Comparison of ENCODE assay signal across 16 cellular contexts in the genomic region with DNA sequence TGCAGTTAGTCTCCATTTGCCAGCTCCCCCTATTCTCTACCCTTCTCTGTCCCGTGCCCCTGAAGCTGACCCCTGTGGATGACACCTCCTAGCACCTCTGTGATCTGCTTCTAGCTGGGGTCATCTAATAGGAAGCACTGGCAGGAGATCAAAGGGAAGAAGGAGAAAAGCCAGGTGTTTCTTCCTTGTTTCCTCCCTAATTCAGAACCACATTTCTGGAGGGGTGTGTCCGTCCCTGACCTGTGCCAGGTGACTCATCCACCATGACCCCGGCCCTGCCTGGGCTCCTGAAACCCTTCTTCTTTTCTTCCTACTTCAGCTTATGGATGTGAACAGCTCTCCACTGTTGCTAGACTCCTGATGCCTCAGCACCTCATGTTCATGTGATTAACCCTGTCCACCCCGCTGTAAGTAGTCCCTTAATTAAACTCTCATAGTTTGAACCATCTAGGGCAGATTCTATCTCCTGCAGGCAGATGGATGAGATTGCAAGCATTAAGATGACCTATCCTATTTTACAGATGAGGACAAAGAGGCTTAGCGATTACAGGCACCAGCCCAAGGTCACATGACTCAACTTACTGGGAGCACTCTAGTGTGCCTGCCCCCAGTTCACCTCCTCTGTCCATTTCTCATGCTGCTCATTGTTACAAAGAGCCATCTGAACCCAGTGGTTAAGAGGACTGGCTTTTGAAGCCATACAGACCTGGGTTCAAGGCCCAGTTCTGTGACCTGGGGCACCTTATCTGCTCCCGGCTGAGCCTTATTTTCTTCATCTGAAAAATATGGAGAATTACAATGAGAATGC.
A peak's percentile ranks its signal among the peaks of the same experiment; 100 is the strongest.
DNase-seq lines count a peak whose midpoint lies in the region; ATAC-seq and TF ChIP-seq lines count a peak whose summit lies in the region.
"Had no signal": no experiment of that assay in that cellular context is flagged by ENCODE, and none has a peak within 500 bp of the region (broad histone marks: within the 10 kb centered on the region; RNA-seq: fewer than 3 reads in every experiment).

No MANE protein-coding gene starts in this region.

- peaks cover 9% of the 10 kb centered on the region for H3K9me3 Mint-ChIP-seq in Caco-2 (ENCODE audit: unreplicated experiment)
- peaks cover 10% of the 10 kb centered on the region for H3K9me3 Mint-ChIP-seq in WTC11

- H3K9me3 ChIP-seq in Caco-2, result no peaks in the 10 kb centered on the region
- H3K9me3 ChIP-seq: sigmoid colon had no signal

- H3K4me1 Mint-ChIP-seq in Caco-2 (ENCODE audit: low read depth, unreplicated experiment) (peaks cover 10% of the 10 kb centered on the region), WTC11 (peaks cover 63% of the 10 kb centered on the region)

- ATAC-seq in WTC11 (no peak), HG02759 (IDR thresholded peaks at IDR 0.05; ENCODE audit: unreplicated experiment) (no peak), GM21367 (IDR thresholded peaks at IDR 0.05; ENCODE audit: unreplicated experiment) (no peak)
- ATAC-seq: Panc1 had no signal

- CTCF ChIA-PET in Caco-2 (lab: Charles Lee), result no interaction called here
- CTCF ChIA-PET in WTC11 (lab: Charles Lee), result no interaction called here

- peaks cover 2% of the 10 kb centered on the region for H3K27me3 Mint-ChIP-seq in Caco-2 (ENCODE audit: insufficient read depth, unreplicated experiment)
- H3K27me3 Mint-ChIP-seq in WTC11 (ENCODE audit: low read depth), result peaks cover 78% of the 10 kb centered on the region
- H3K27me3 Mint-ChIP-seq: stimulated activated naive CD8-positive, alpha-beta T cell treated with anti-CD3 and anti-CD28 coated beads, Interleukin-15, Interleukin-2, amounts not matched to agents 100 ng/mL and 50 ng/mL, for 24 hours had no signal

- peak; percentile 10 to 46 for DNase-seq in Caco-2
- DNase-seq in HT1080 (ENCODE audit: low read depth), result peak; percentile 2
- DNase-seq in WTC11 (ENCODE audit: low spot score), result peak; percentile 13
- peak; percentile 42 for DNase-seq in iPS-NIHi7 (ENCODE audit: extremely low spot score)
- DNase-seq in amniotic stem cell (lab: John Stamatoyannopoulos, UW), result no peak
- DNase-seq in activated CD4-positive, CD25-positive, alpha-beta regulatory T cell treated with anti-CD3 and anti-CD28 coated beads, Interleukin-2, amount 50 U/mL, for 72 hours, result no peak
- DNase-seq: activated CD4-positive, alpha-beta T cell treated with anti-CD3 and anti-CD28 coated beads, Interleukin-2, amount 50 U/mL, for 4 hours; activated naive CD4-positive, alpha-beta T cell treated with anti-CD3 and anti-CD28 coated beads, Interleukin-2, amount 50 U/mL, for 16 hours; activated T-cell treated with anti-CD3 and anti-CD28 coated beads for 4 hours; KBM-7; NCI-H2107; sigmoid colon had no signal

- intact Hi-C loops in Caco-2 (cut with micrococcal nuclease; ENCODE audit: unreplicated experiment), result no loop called here

- H3K36me3 ChIP-seq in Caco-2 (ENCODE audit: control insufficient read depth, insufficient read depth, low read length), result no peaks in the 10 kb centered on the region
- H3K36me3 ChIP-seq: sigmoid colon had no signal

- H3K36me3 Mint-ChIP-seq in Caco-2 (ENCODE audit: insufficient read depth, unreplicated experiment), result no peaks in the 10 kb centered on the region
- no peaks in the 10 kb centered on the region; the same call in 1 of the 2 replicates for H3K36me3 Mint-ChIP-seq in WTC11

- no peak overlapping the region for H3K4me3 ChIP-seq in Caco-2 (ENCODE audit: low read depth, low read length)
- H3K4me3 ChIP-seq: sigmoid colon had no signal

- H3K4me1 ChIP-seq in Caco-2, result peaks cover 5% of the 10 kb centered on the region; the same call in 1 of the 2 replicates
- H3K4me1 ChIP-seq: sigmoid colon had no signal

- no TSS peak for BruUV-seq in Caco-2 (replicated peaks; lab: Mats Ljungman, UMichigan)

- TF ChIP-seq CTCF in Caco-2 (IDR thresholded peaks at IDR 0.05; ENCODE audit: insufficient read depth in 1 of 2, low read depth in 1 of 2, low read length in 1 of 2, severe bottlenecking in 1 of 2, unreplicated experiment in 1 of 2) (no peak), WTC11 (IDR thresholded peaks at IDR 0.05) (no peak)

- H3K27ac Mint-ChIP-seq in Caco-2 (ENCODE audit: unreplicated experiment), result no peak overlapping the region
- 0 out of 2 replicates have a peak overlapping the region, but pooled peaks have one; percentile 38 for H3K27ac Mint-ChIP-seq in WTC11
- H3K27ac Mint-ChIP-seq: stimulated activated naive CD8-positive, alpha-beta T cell treated with anti-CD3 and anti-CD28 coated beads, Interleukin-15, Interleukin-2, amounts not matched to agents 100 ng/mL and 50 ng/mL, for 24 hours had no signal

- POLR2A ChIA-PET in Caco-2 (lab: Charles Lee) (no interaction called here), WTC11 (lab: Charles Lee) (no interaction called here)

- H3K27me3 ChIP-seq in Caco-2 (replicated peaks; ENCODE audit: control insufficient read depth, insufficient read depth, low read length), result no peaks in the 10 kb centered on the region
- H3K27me3 ChIP-seq: sigmoid colon had no signal

- H3K4me3 Mint-ChIP-seq in Caco-2 (ENCODE audit: unreplicated experiment) (no peak overlapping the region), WTC11 (no peak overlapping the region)
- H3K4me3 Mint-ChIP-seq: stimulated activated naive CD8-positive, alpha-beta T cell treated with anti-CD3 and anti-CD28 coated beads, Interleukin-15, Interleukin-2, amounts not matched to agents 100 ng/mL and 50 ng/mL, for 24 hours had no signal

TF ChIP-seq in WTC11, 78 proteins besides CTCF, POLR2A, EP300 and RAD21:
- TF ChIP-seq, protein P1, sequence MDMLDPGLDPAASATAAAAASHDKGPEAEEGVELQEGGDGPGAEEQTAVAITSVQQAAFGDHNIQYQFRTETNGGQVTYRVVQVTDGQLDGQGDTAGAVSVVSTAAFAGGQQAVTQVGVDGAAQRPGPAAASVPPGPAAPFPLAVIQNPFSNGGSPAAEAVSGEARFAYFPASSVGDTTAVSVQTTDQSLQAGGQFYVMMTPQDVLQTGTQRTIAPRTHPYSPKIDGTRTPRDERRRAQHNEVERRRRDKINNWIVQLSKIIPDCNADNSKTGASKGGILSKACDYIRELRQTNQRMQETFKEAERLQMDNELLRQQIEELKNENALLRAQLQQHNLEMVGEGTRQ (CRISPR knock-in tag; IDR thresholded peaks at IDR 0.05), result peak; percentile 76
- TF ChIP-seq, protein P2, sequence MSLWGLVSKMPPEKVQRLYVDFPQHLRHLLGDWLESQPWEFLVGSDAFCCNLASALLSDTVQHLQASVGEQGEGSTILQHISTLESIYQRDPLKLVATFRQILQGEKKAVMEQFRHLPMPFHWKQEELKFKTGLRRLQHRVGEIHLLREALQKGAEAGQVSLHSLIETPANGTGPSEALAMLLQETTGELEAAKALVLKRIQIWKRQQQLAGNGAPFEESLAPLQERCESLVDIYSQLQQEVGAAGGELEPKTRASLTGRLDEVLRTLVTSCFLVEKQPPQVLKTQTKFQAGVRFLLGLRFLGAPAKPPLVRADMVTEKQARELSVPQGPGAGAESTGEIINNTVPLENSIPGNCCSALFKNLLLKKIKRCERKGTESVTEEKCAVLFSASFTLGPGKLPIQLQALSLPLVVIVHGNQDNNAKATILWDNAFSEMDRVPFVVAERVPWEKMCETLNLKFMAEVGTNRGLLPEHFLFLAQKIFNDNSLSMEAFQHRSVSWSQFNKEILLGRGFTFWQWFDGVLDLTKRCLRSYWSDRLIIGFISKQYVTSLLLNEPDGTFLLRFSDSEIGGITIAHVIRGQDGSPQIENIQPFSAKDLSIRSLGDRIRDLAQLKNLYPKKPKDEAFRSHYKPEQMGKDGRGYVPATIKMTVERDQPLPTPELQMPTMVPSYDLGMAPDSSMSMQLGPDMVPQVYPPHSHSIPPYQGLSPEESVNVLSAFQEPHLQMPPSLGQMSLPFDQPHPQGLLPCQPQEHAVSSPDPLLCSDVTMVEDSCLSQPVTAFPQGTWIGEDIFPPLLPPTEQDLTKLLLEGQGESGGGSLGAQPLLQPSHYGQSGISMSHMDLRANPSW (CRISPR knock-in tag; conservative IDR thresholded peaks at IDR 0.05; ENCODE audit: low read depth), result no peak
- TF ChIP-seq EMX1 (CRISPR knock-in tag; IDR thresholded peaks at IDR 0.05), result no peak
- TF ChIP-seq, protein P3, sequence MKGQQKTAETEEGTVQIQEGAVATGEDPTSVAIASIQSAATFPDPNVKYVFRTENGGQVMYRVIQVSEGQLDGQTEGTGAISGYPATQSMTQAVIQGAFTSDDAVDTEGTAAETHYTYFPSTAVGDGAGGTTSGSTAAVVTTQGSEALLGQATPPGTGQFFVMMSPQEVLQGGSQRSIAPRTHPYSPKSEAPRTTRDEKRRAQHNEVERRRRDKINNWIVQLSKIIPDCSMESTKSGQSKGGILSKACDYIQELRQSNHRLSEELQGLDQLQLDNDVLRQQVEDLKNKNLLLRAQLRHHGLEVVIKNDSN (CRISPR knock-in tag; IDR thresholded peaks at IDR 0.05), result peak; percentile 69
- TF ChIP-seq FOXP1 (CRISPR knock-in tag; IDR thresholded peaks at IDR 0.05; ENCODE audit: borderline replicate concordance), result no peak
TF ChIP-seq in WTC11: peak in this region for 2.

Comparison
In these comparisons a context has a peak if more than half of its experiments do, and no peak if none do; other contexts are left out.
1. DNase-seq: peak in Caco-2 (2 of 2), HT1080 (single experiment), WTC11 (single experiment) and iPS-NIHi7 (single experiment); none in amniotic stem cell (single experiment) and activated CD4-positive, CD25-positive, alpha-beta regulatory T cell treated with anti-CD3 and anti-CD28 coated beads, Interleukin-2, amount 50 U/mL, for 72 hours (single experiment).